1 cellular context compared by ENCODE assay signal in genomic region chr12:98725481-98726247, GRCh38.
A peak's percentile ranks its signal among the peaks of the same experiment; 100 is the strongest.
TF ChIP-seq lines count a peak whose summit lies in the region.

No MANE protein-coding gene starts in this region.

TF ChIP-seq in H1, 55 proteins besides CTCF, POLR2A, EP300 and RAD21:
- TF ChIP-seq JUN (IDR thresholded peaks at IDR 0.05; ENCODE audit: low read depth, low read length) = no peak
- 0 out of 2 replicates have a peak, but pooled peaks have one; percentile 52 for TF ChIP-seq TEAD4 (IDR thresholded peaks at IDR 0.05; ENCODE audit: low read depth, low read length)
- no peak for TF ChIP-seq YY1 (IDR thresholded peaks at IDR 0.05; ENCODE audit: low read depth, low read length)
TF ChIP-seq in H1: peak in this region for 1.
